Comparison of ENCODE assay signal across 9 cellular contexts in the genomic region with DNA sequence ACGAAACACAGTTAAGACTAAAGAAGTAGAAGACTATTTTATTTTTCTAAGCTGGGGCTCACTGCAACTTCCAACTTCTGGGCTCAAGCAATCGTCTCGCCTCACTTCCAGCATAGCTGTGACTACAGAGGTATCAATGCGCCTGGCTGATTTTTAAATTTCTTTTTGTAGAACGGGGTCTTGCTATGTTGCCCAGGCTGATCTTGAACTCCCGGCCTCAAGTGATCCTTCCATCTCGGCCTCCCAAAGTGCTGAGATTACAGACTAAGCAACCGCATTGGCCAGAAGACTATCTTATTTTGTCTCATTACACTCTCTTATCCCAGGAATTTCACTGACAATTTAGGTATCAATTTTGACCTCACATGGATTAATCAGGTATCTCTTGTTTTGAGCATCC. TPM values are rescaled to one million over a fixed set of nuclear protein-coding genes. Genes with fewer than 3 reads are reported as not detected.
A peak's percentile ranks its signal among the peaks of the same experiment; 100 is the strongest.
DNase-seq lines count a peak whose midpoint lies in the region; ATAC-seq, FAIRE-seq and TF ChIP-seq lines count a peak whose summit lies in the region.
"Had no signal": no experiment of that assay in that cellular context is flagged by ENCODE, and none has a peak within 500 bp of the region (broad histone marks: within the 10 kb centered on the region; RNA-seq: fewer than 3 reads in every experiment).

No MANE protein-coding gene starts in this region.

- intact Hi-C loops in HepG2 (cut with micrococcal nuclease; ENCODE audit: unreplicated experiment) = no loop called here
- intact Hi-C loops in right lobe of liver (cut with DNase I) = loop anchor here in 1 of 2 donors (10.0 kb wide), 1 partner anchor 52 kb away; the partner anchor contains the start of gene DNAJB14
- intact Hi-C loops in GM12878 (cut with micrococcal nuclease; ENCODE audit: unreplicated experiment) = no loop called here

- H4K20me1 ChIP-seq in HepG2 (ENCODE audit: insufficient read depth, low read length) (no peaks in the 10 kb centered on the region), GM12878 (ENCODE audit: control insufficient read depth, insufficient read depth) (no peaks in the 10 kb centered on the region)

- POLR2A ChIA-PET in HepG2 (lab: Yijun Ruan, JAX) = no interaction called here
- POLR2A ChIA-PET in GM12878 (lab: Charles Lee) = interaction anchor here (3.2 kb wide), 1 partner anchor 56 kb away, joined by 23 read pairs; the partner anchor contains the start of genes DNAJB14 and H2AZ1

- H3K9me3 ChIP-seq in HepG2 (ENCODE audit: low read length) (no peaks in the 10 kb centered on the region), right lobe of liver (no peaks in the 10 kb centered on the region), GM12878 (replicated peaks; ENCODE audit: control insufficient read depth, insufficient read depth, low read length) (no peaks in the 10 kb centered on the region)

- CTCF ChIA-PET in HepG2 (lab: Yijun Ruan, JAX; ENCODE audit: low intra/inter-chr PET ratio, low total read pairs) = no interaction called here
- CTCF ChIA-PET in GM12878 (lab: Yijun Ruan, JAX) = interaction anchor here (0.6 to 2.0 kb wide), 2 partner anchors 48 to 85 kb away, joined by 4 to 9 read pairs; no protein-coding TSS in a partner anchor

- RAD21 ChIA-PET in GM12878 (lab: Charles Lee; ENCODE audit: unreplicated experiment) = no interaction called here

- TF ChIP-seq RAD21 in HepG2 (CRISPR knock-in tag; IDR thresholded peaks at IDR 0.05) (no peak), GM12878 (IDR thresholded peaks at IDR 0.05; ENCODE audit: insufficient read depth, low read depth, low read length) (no peak)

- H3K27ac ChIP-seq in HepG2 (ENCODE audit: extremely low read length, insufficient read depth, low read length) (no peak overlapping the region), right lobe of liver (no peak overlapping the region), GM12878 (ENCODE audit: control insufficient read depth, insufficient read depth) (no peak overlapping the region; the same call in 1 of the 2 replicates)

- H3K36me3 Mint-ChIP-seq in memory B cell = peaks cover 8% of the 10 kb centered on the region

- in situ Hi-C loops in HepG2 (cut with HindIII; ENCODE audit: extremely low pct_ligation_motif_present, low pct_unique_long_range_greater_than_20kb) (loop anchor here (5.0 kb wide), 1 partner anchor 54 kb away; the partner anchor contains the start of gene DNAJB14), GM12878 (cut with MboI) (loop anchor here (5.0 kb wide), 1 partner anchor 331 kb away; the partner anchor contains the start of gene TRMT10A)

- peak overlapping the region; percentile 93; the same call in 1 of the 2 replicates for H3K9ac ChIP-seq in HepG2 (ENCODE audit: insufficient read depth, low read depth, low read length)
- peak overlapping the region; percentile 96 for H3K9ac ChIP-seq in GM12878 (ENCODE audit: control insufficient read depth, insufficient read depth, low read length)

- H3K36me3 ChIP-seq in HepG2 (replicated peaks in 1 of 2; ENCODE audit: control insufficient read depth in 1 of 2, insufficient read depth in 2 of 2, low read length in 2 of 2) (peaks cover 0 to 4% of the 10 kb centered on the region in 2 experiments; a peak in 1 of 5 replicates), right lobe of liver (peaks cover 0 to 4% (median 0%) of the 10 kb centered on the region in 4 donors), GM12878 (ENCODE audit: control insufficient read depth in 2 of 2, insufficient read depth in 2 of 2, low read length in 1 of 2) (peaks cover 0 to 5% of the 10 kb centered on the region in 2 experiments; a peak in 1 of 4 replicates)

- FAIRE-seq in HepG2 (lab: Jason Lieb, UNC) (no peak), GM12878 (lab: Jason Lieb, UNC) (no peak)

- H3K4me1 ChIP-seq in HepG2 (ENCODE audit: insufficient read depth, low read length) (peaks cover 23% of the 10 kb centered on the region), right lobe of liver (peaks cover 0 to 6% (median 2%) of the 10 kb centered on the region in 4 donors), GM12878 (ENCODE audit: control insufficient read depth, insufficient read depth, low read length) (no peaks in the 10 kb centered on the region)

- peak overlapping the region; percentile 68 for H3K4me2 ChIP-seq in HepG2 (ENCODE audit: low read depth, low read length)
- peak overlapping the region; percentile 88 for H3K4me2 ChIP-seq in GM12878 (ENCODE audit: control insufficient read depth, insufficient read depth)

- H3K79me2 ChIP-seq in HepG2 (ENCODE audit: insufficient read depth, low read length) = peaks cover 35% of the 10 kb centered on the region
- H3K79me2 ChIP-seq in GM12878 (ENCODE audit: control insufficient read depth, insufficient read depth, low read length) = peaks cover 30% of the 10 kb centered on the region

- no peaks in the 10 kb centered on the region for H3K9me3 Mint-ChIP-seq in memory B cell

- H2AFZ ChIP-seq in HepG2 (ENCODE audit: low read length) (no peak overlapping the region), GM12878 (ENCODE audit: control insufficient read depth, low read depth, low read length) (no peak overlapping the region)

- no peak for TF ChIP-seq POLR2A in HepG2 (IDR thresholded peaks at IDR 0.05; ENCODE audit: insufficient read depth in 1 of 2, low read depth in 2 of 2, low read length in 2 of 2)
- TF ChIP-seq POLR2A in right lobe of liver (IDR thresholded peaks at IDR 0.05) = no peak
- TF ChIP-seq POLR2A in GM12878 (IDR thresholded peaks at IDR 0.05; ENCODE audit: low read depth, low read length) = no peak

- TF ChIP-seq EP300 in HepG2 (IDR thresholded peaks at IDR 0.05; ENCODE audit: low read depth in 2 of 2, low read length in 2 of 2) (no peak), HepG2 (CRISPR knock-in tag; IDR thresholded peaks at IDR 0.05; ENCODE audit: borderline replicate concordance) (no peak), GM12878 (IDR thresholded peaks at IDR 0.05; ENCODE audit: borderline replicate concordance in 1 of 2, control insufficient read depth in 1 of 2, low read depth in 2 of 2, low read length in 2 of 2) (no peak)

- peaks cover 19% of the 10 kb centered on the region for H3K4me1 Mint-ChIP-seq in memory B cell

- H3K4me3 ChIP-seq in HepG2 (replicated peaks in 1 of 3; ENCODE audit: insufficient read depth in 1 of 3, low read depth in 2 of 3, low read length in 3 of 3) (peak overlapping the region; percentile 87 to 98 (median 94)), right lobe of liver (peak overlapping the region in 1 of 3 donors; percentile 88), GM12878 (peak overlapping the region; percentile 100)

- ATAC-seq in HepG2 (no peak), right lobe of liver (no peak), GM12878 (no peak), memory B cell (ENCODE audit: low read depth) (no peak), GM18511 (IDR thresholded peaks at IDR 0.05; ENCODE audit: unreplicated experiment) (no peak), HG02610 (IDR thresholded peaks at IDR 0.05; ENCODE audit: unreplicated experiment) (no peak)

- TF ChIP-seq CTCF in HepG2 (CRISPR knock-in tag; IDR thresholded peaks at IDR 0.05) (no peak), right lobe of liver (IDR thresholded peaks at IDR 0.05) (no peak), GM12878 (IDR thresholded peaks at IDR 0.05 in 2 of 3, conservative IDR thresholded peaks at IDR 0.05 in 1 of 3; ENCODE audit: control insufficient read depth in 2 of 3, extremely low read depth in 1 of 3, insufficient read depth in 1 of 3, low read depth in 3 of 3, low read length in 3 of 3) (no peak)

- 87% methylated on average over 8 of the region's 8 CpGs for WGBS in HepG2 (ENCODE audit: low lambda C conversion rate)
- 100% methylated on average over 3 of the region's 8 CpGs for WGBS in right lobe of liver (ENCODE audit: insufficient coverage, low coverage, low lambda C conversion rate, missing lambda C conversion rate)
- 90% methylated on average over 8 of the region's 8 CpGs for WGBS in GM12878 (ENCODE audit: insufficient coverage, insufficient replicate concordance, low lambda C conversion rate, missing lambda C conversion rate)

- peak overlapping the region; percentile 96 for H3K27ac Mint-ChIP-seq in memory B cell

- SMC1A ChIA-PET in GM12878 (lab: Charles Lee; ENCODE audit: uncharacterized antibody, unreplicated experiment) = interaction anchor here (1.8 kb wide), 1 partner anchor 54 kb away, joined by 7 read pairs; the partner anchor contains the start of gene DNAJB14

- BruUV-seq in HepG2 (replicated peaks; lab: Mats Ljungman, UMichigan) (no TSS peak), GM12878 (replicated peaks; lab: Mats Ljungman, UMichigan) (no TSS peak)

- H3K27me3 ChIP-seq in HepG2 (ENCODE audit: control insufficient read depth in 1 of 2, insufficient read depth in 2 of 2, low read length in 2 of 2) (no peaks in the 10 kb centered on the region; a peak in 1 of 5 replicates), right lobe of liver (no peaks in the 10 kb centered on the region), GM12878 (replicated peaks in 1 of 2; ENCODE audit: control insufficient read depth in 2 of 2, insufficient read depth in 2 of 2, low read length in 1 of 2) (no peaks in the 10 kb centered on the region)

- peak overlapping the region; percentile 95 for H3K4me3 Mint-ChIP-seq in memory B cell

- no peak for DNase-seq in HepG2 (ENCODE audit: low spot score)
- no peak for DNase-seq in right lobe of liver
- no peak for DNase-seq in GM12878 (ENCODE audit: low read depth, low spot score)
- DNase-seq in memory B cell (ENCODE audit: low spot score in 2 of 2) = no peak
- no peak for DNase-seq in NOMO-1 treated with DMSO at 0.1 percent for 48 hours (lab: John Stamatoyannopoulos, UW; ENCODE audit: unreplicated experiment)
- DNase-seq in cerebellum (ENCODE audit: low spot score) = no peak
- DNase-seq: NCI-H1930 had no signal

- H3K27me3 Mint-ChIP-seq in memory B cell = no peaks in the 10 kb centered on the region

RNA-seq across cellular contexts. Expression of gene LAMTOR3, which starts 1.2 kb away (rescaled TPM):
- total RNA-seq in HepG2 (2016; rRNA removed; fragmentation: Illumina TruSeq; extraction: Trizol) (47.6 and 81.0 TPM in 2 replicates), right lobe of liver (10 to 100 TPM; 14.7 to 24.6 (median 18.9) TPM), GM12878 (2014; rRNA removed) (32.0 and 35.6 TPM in 2 replicates), GM12878 (2014; rRNA removed; fragmentation: Illumina TruSeq; extraction: Trizol) (40.3 and 40.4 TPM in 2 replicates), GM12878 (2021) (30.1 and 31.7 TPM in 2 replicates), cerebellum (56.4 TPM)
- total RNA-seq in HepG2 (2016; cell fraction: cytosol; rRNA removed; fragmentation: Illumina TruSeq; extraction: Trizol; ENCODE audit: low read depth) = 10.6 and 13.0 TPM in 2 replicates
- 48.9 and 81.8 TPM in 2 replicates for total RNA-seq in HepG2 (2016; cell fraction: insoluble cytoplasmic fraction; rRNA removed; fragmentation: Illumina TruSeq; extraction: Trizol)
- 33.6 and 35.1 TPM in 2 replicates for total RNA-seq in HepG2 (2016; cell fraction: membrane; rRNA removed; fragmentation: Illumina TruSeq; extraction: Trizol)
- total RNA-seq in HepG2 (2016; cell fraction: nucleus; rRNA removed; fragmentation: Illumina TruSeq; extraction: Trizol) = 21.1 and 23.6 TPM in 2 replicates
- polyA plus RNA-seq in HepG2 (2011; rRNA removed) (37.2 and 49.1 TPM in 2 replicates), GM12878 (2011; rRNA removed) (82.2 and 113 TPM in 2 replicates), GM12878 (2014; fragmentation: Illumina TruSeq; extraction: Trizol) (58.8 and 74.5 TPM in 2 replicates), GM12878 (2014; fragmentation: Nextera tagmentation; extraction: Ambion mirVana) (100 to 1,000 TPM in 1 of 2 experiments, 10 to 100 TPM in 1; 88.7 to 120 TPM), GM12878 (2014; rRNA removed) (31.9 and 39.7 TPM in 2 replicates), GM12878 (2016; fragmentation: Nextera tagmentation; extraction: Ambion mirVana) (10 to 100 TPM; 72.3 to 72.8 TPM)
- polyA plus RNA-seq in HepG2 (2011; cell fraction: cytosol; rRNA removed) = 18.2 and 34.5 TPM in 2 replicates
- polyA plus RNA-seq in HepG2 (2011; cell fraction: nucleus; rRNA removed) = 7.1 and 8.3 TPM in 2 replicates
- 26.1 and 31.9 TPM in 2 replicates for polyA plus RNA-seq in HepG2 (2012)
- 11.8 and 15.4 TPM in 2 replicates for polyA plus RNA-seq in HepG2 (2016; cell fraction: cytosol; fragmentation: Illumina TruSeq; extraction: Trizol; ENCODE audit: low read depth)
- polyA plus RNA-seq in HepG2 (2016; cell fraction: insoluble cytoplasmic fraction; fragmentation: Illumina TruSeq; extraction: Trizol; ENCODE audit: low read depth) = 79.9 and 90.6 TPM in 2 replicates
- polyA plus RNA-seq in HepG2 (2016; cell fraction: membrane; fragmentation: Illumina TruSeq; extraction: Trizol; ENCODE audit: low read depth) = 29.9 and 35.6 TPM in 2 replicates
- 32.3 and 35.9 TPM in 2 replicates for polyA plus RNA-seq in HepG2 (2016; cell fraction: nucleus; fragmentation: Illumina TruSeq; extraction: Trizol; ENCODE audit: insufficient read depth, low read depth)
- 5.5 and 8.5 TPM in 2 replicates for polyA minus RNA-seq in HepG2 (2011; rRNA and poly(A)+ RNA removed; ENCODE audit: low replicate concordance)
- polyA minus RNA-seq in HepG2 (2011; cell fraction: cytosol; rRNA and poly(A)+ RNA removed) = 10.5 and 16.0 TPM in 2 replicates
- polyA minus RNA-seq in HepG2 (2011; cell fraction: nucleus; rRNA and poly(A)+ RNA removed) = 12.2 and 15.8 TPM in 2 replicates
- total RNA-seq in GM12878 (2013; cell fraction: nucleolus; rRNA removed) = 12.7 and 13.4 TPM in 2 replicates
- 22.2 TPM for polyA plus RNA-seq in GM12878 (2011; ENCODE audit: low read depth)
- 20.3 and 30.6 TPM in 2 replicates for polyA plus RNA-seq in GM12878 (2011; cell fraction: cytosol; rRNA removed)
- polyA plus RNA-seq in GM12878 (2011; cell fraction: nucleus; rRNA removed) = 17.6 and 19.3 TPM in 2 replicates
- polyA plus RNA-seq in GM12878 (2012) = 25.8 and 34.1 TPM in 2 replicates
- polyA minus RNA-seq in GM12878 (2011; rRNA and poly(A)+ RNA removed) = 12.5 and 22.5 TPM in 2 replicates
- polyA minus RNA-seq in GM12878 (2011; cell fraction: cytosol; rRNA and poly(A)+ RNA removed) = 5.2 and 6.1 TPM in 2 replicates
- polyA minus RNA-seq in GM12878 (2011; cell fraction: nucleus; rRNA and poly(A)+ RNA removed) = 5.0 and 7.1 TPM in 2 replicates

RNA-seq across cellular contexts. Expression of gene DNAJB14, which starts 53.4 kb away (rescaled TPM):
- total RNA-seq in HepG2 (2016; rRNA removed; fragmentation: Illumina TruSeq; extraction: Trizol) (22.1 and 38.1 TPM in 2 replicates), right lobe of liver (10 to 100 TPM; 12.2 to 16.6 (median 16.1) TPM), GM12878 (2014; rRNA removed) (23.2 and 26.6 TPM in 2 replicates), GM12878 (2014; rRNA removed; fragmentation: Illumina TruSeq; extraction: Trizol) (32.4 and 34.4 TPM in 2 replicates), GM12878 (2021) (35.4 and 37.8 TPM in 2 replicates), cerebellum (69.6 TPM)
- 3.8 and 5.8 TPM in 2 replicates for total RNA-seq in HepG2 (2016; cell fraction: cytosol; rRNA removed; fragmentation: Illumina TruSeq; extraction: Trizol; ENCODE audit: low read depth)
- 24.8 and 33.1 TPM in 2 replicates for total RNA-seq in HepG2 (2016; cell fraction: insoluble cytoplasmic fraction; rRNA removed; fragmentation: Illumina TruSeq; extraction: Trizol)
- total RNA-seq in HepG2 (2016; cell fraction: membrane; rRNA removed; fragmentation: Illumina TruSeq; extraction: Trizol) = 6.9 and 9.5 TPM in 2 replicates
- total RNA-seq in HepG2 (2016; cell fraction: nucleus; rRNA removed; fragmentation: Illumina TruSeq; extraction: Trizol) = 38.0 and 42.0 TPM in 2 replicates
- polyA plus RNA-seq in HepG2 (2011; rRNA removed) (6.1 and 9.1 TPM in 2 replicates), GM12878 (2011; rRNA removed) (38.9 and 81.1 TPM in 2 replicates), GM12878 (2014; fragmentation: Illumina TruSeq; extraction: Trizol) (21.4 and 24.5 TPM in 2 replicates), GM12878 (2014; fragmentation: Nextera tagmentation; extraction: Ambion mirVana) (10 to 100 TPM in 1 of 2 experiments, 1 to 10 TPM in 1; 9.5 to 13.3 TPM), GM12878 (2014; rRNA removed) (19.1 and 20.6 TPM in 2 replicates), GM12878 (2016; fragmentation: Nextera tagmentation; extraction: Ambion mirVana) (10 to 100 TPM; 44.1 to 49.2 TPM)
- polyA plus RNA-seq in HepG2 (2011; cell fraction: cytosol; rRNA removed) = 6.1 and 7.4 TPM in 2 replicates
- 6.5 TPM in 2 replicates for polyA plus RNA-seq in HepG2 (2011; cell fraction: nucleus; rRNA removed)
- polyA plus RNA-seq in HepG2 (2012) = 14.2 and 32.4 TPM in 2 replicates
- polyA plus RNA-seq in HepG2 (2016; cell fraction: cytosol; fragmentation: Illumina TruSeq; extraction: Trizol; ENCODE audit: low read depth) = 0.84 and 1.7 TPM in 2 replicates
- 10.7 and 11.3 TPM in 2 replicates for polyA plus RNA-seq in HepG2 (2016; cell fraction: insoluble cytoplasmic fraction; fragmentation: Illumina TruSeq; extraction: Trizol; ENCODE audit: low read depth)
- 2.3 and 2.7 TPM in 2 replicates for polyA plus RNA-seq in HepG2 (2016; cell fraction: membrane; fragmentation: Illumina TruSeq; extraction: Trizol; ENCODE audit: low read depth)
- 26.8 and 29.0 TPM in 2 replicates for polyA plus RNA-seq in HepG2 (2016; cell fraction: nucleus; fragmentation: Illumina TruSeq; extraction: Trizol; ENCODE audit: insufficient read depth, low read depth)
- polyA minus RNA-seq in HepG2 (2011; rRNA and poly(A)+ RNA removed; ENCODE audit: low replicate concordance) = 3.1 and 3.6 TPM in 2 replicates
- 8.7 and 10.5 TPM in 2 replicates for polyA minus RNA-seq in HepG2 (2011; cell fraction: cytosol; rRNA and poly(A)+ RNA removed)
- 56.1 and 64.0 TPM in 2 replicates for polyA minus RNA-seq in HepG2 (2011; cell fraction: nucleus; rRNA and poly(A)+ RNA removed)
- 150 and 151 TPM in 2 replicates for total RNA-seq in GM12878 (2013; cell fraction: nucleolus; rRNA removed)
- polyA plus RNA-seq in GM12878 (2011; ENCODE audit: low read depth) = 5.6 TPM
- polyA plus RNA-seq in GM12878 (2011; cell fraction: cytosol; rRNA removed) = 32.6 and 32.7 TPM in 2 replicates
- polyA plus RNA-seq in GM12878 (2011; cell fraction: nucleus; rRNA removed) = 45.2 and 55.8 TPM in 2 replicates
- polyA plus RNA-seq in GM12878 (2012) = 24.1 and 24.9 TPM in 2 replicates
- 39.9 and 41.0 TPM in 2 replicates for polyA minus RNA-seq in GM12878 (2011; rRNA and poly(A)+ RNA removed)
- 17.4 and 23.7 TPM in 2 replicates for polyA minus RNA-seq in GM12878 (2011; cell fraction: cytosol; rRNA and poly(A)+ RNA removed)
- 56.8 and 96.3 TPM in 2 replicates for polyA minus RNA-seq in GM12878 (2011; cell fraction: nucleus; rRNA and poly(A)+ RNA removed)

RNA-seq across cellular contexts. Expression of gene H2AZ1, which starts 57.0 kb away (rescaled TPM):
- total RNA-seq in HepG2 (2016; rRNA removed; fragmentation: Illumina TruSeq; extraction: Trizol) (574 and 800 TPM in 2 replicates), right lobe of liver (100 to 1,000 TPM in 1 of 6 experiments, 10 to 100 TPM in 5; 28.8 to 122 (median 42.9) TPM), GM12878 (2014; rRNA removed) (681 and 685 TPM in 2 replicates), GM12878 (2014; rRNA removed; fragmentation: Illumina TruSeq; extraction: Trizol) (713 and 719 TPM in 2 replicates), GM12878 (2021) (655 and 662 TPM in 2 replicates), cerebellum (121 TPM)
- 127 and 146 TPM in 2 replicates for total RNA-seq in HepG2 (2016; cell fraction: cytosol; rRNA removed; fragmentation: Illumina TruSeq; extraction: Trizol; ENCODE audit: low read depth)
- total RNA-seq in HepG2 (2016; cell fraction: insoluble cytoplasmic fraction; rRNA removed; fragmentation: Illumina TruSeq; extraction: Trizol) = 574 and 896 TPM in 2 replicates
- total RNA-seq in HepG2 (2016; cell fraction: membrane; rRNA removed; fragmentation: Illumina TruSeq; extraction: Trizol) = 202 and 214 TPM in 2 replicates
- 272 and 291 TPM in 2 replicates for total RNA-seq in HepG2 (2016; cell fraction: nucleus; rRNA removed; fragmentation: Illumina TruSeq; extraction: Trizol)
- polyA plus RNA-seq in HepG2 (2011; rRNA removed) (204 and 301 TPM in 2 replicates), GM12878 (2011; rRNA removed) (1,077 and 1,299 TPM in 2 replicates), GM12878 (2014; fragmentation: Illumina TruSeq; extraction: Trizol) (548 and 652 TPM in 2 replicates), GM12878 (2014; fragmentation: Nextera tagmentation; extraction: Ambion mirVana) (1,000 to 10,000 TPM; 3,787 to 4,800 TPM), GM12878 (2014; rRNA removed) (670 and 724 TPM in 2 replicates), GM12878 (2016; fragmentation: Nextera tagmentation; extraction: Ambion mirVana) (1,000 to 10,000 TPM; 1,970 to 2,092 TPM)
- 297 and 341 TPM in 2 replicates for polyA plus RNA-seq in HepG2 (2011; cell fraction: cytosol; rRNA removed)
- 85.7 and 89.0 TPM in 2 replicates for polyA plus RNA-seq in HepG2 (2011; cell fraction: nucleus; rRNA removed)
- polyA plus RNA-seq in HepG2 (2012) = 267 and 305 TPM in 2 replicates
- polyA plus RNA-seq in HepG2 (2016; cell fraction: cytosol; fragmentation: Illumina TruSeq; extraction: Trizol; ENCODE audit: low read depth) = 127 and 165 TPM in 2 replicates
- polyA plus RNA-seq in HepG2 (2016; cell fraction: insoluble cytoplasmic fraction; fragmentation: Illumina TruSeq; extraction: Trizol; ENCODE audit: low read depth) = 795 and 936 TPM in 2 replicates
- 186 and 215 TPM in 2 replicates for polyA plus RNA-seq in HepG2 (2016; cell fraction: membrane; fragmentation: Illumina TruSeq; extraction: Trizol; ENCODE audit: low read depth)
- polyA plus RNA-seq in HepG2 (2016; cell fraction: nucleus; fragmentation: Illumina TruSeq; extraction: Trizol; ENCODE audit: insufficient read depth, low read depth) = 460 and 464 TPM in 2 replicates
- 92.8 and 295 TPM in 2 replicates for polyA minus RNA-seq in HepG2 (2011; rRNA and poly(A)+ RNA removed; ENCODE audit: low replicate concordance)
- polyA minus RNA-seq in HepG2 (2011; cell fraction: cytosol; rRNA and poly(A)+ RNA removed) = 67.7 and 72.0 TPM in 2 replicates
- 47.4 and 55.1 TPM in 2 replicates for polyA minus RNA-seq in HepG2 (2011; cell fraction: nucleus; rRNA and poly(A)+ RNA removed)
- 40.8 and 40.9 TPM in 2 replicates for total RNA-seq in GM12878 (2013; cell fraction: nucleolus; rRNA removed)
- 554 TPM for polyA plus RNA-seq in GM12878 (2011; ENCODE audit: low read depth)
- polyA plus RNA-seq in GM12878 (2011; cell fraction: cytosol; rRNA removed) = 834 and 852 TPM in 2 replicates
- polyA plus RNA-seq in GM12878 (2011; cell fraction: nucleus; rRNA removed) = 448 and 476 TPM in 2 replicates
- 483 and 525 TPM in 2 replicates for polyA plus RNA-seq in GM12878 (2012)
- polyA minus RNA-seq in GM12878 (2011; rRNA and poly(A)+ RNA removed) = 442 and 507 TPM in 2 replicates
- 145 and 155 TPM in 2 replicates for polyA minus RNA-seq in GM12878 (2011; cell fraction: cytosol; rRNA and poly(A)+ RNA removed)
- 78.7 and 121 TPM in 2 replicates for polyA minus RNA-seq in GM12878 (2011; cell fraction: nucleus; rRNA and poly(A)+ RNA removed)
